Comparison of ENCODE assay signal across 2 cellular contexts in the genomic region with DNA sequence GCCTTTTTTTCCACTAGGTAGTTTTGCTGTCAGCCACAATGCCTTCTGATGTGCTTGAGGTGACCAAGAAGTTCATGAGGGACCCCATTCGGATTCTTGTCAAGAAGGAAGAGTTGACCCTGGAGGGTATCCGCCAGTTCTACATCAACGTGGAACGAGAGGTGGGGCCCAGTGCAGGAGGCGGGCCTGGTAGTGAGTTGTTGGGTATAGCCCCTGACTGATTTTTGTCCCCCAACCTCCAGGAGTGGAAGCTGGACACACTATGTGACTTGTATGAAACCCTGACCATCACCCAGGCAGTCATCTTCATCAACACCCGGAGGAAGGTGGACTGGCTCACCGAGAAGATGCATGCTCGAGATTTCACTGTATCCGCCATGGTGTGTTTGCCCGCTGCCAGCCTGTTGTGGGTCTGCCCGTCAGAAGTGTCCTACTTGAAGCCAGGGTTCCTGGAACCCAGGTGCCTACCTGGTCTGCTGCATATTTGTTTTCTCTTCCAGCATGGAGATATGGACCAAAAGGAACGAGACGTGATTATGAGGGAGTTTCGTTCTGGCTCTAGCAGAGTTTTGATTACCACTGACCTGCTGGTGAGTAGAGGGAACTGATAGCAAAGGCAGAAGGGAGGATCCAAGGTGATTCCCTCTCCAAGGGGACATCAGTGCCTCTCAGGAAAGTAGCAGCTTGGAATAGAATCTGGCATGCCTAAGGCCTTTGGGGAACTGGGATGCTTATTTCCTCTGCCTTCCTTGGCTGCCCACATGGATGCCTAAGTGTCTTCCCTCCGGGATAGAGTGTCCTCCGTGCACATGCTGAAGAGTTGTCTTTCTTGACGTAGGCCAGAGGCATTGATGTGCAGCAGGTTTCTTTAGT.
TF ChIP-seq lines count a peak whose summit lies in the region.

No MANE protein-coding gene starts in this region.

TF ChIP-seq in SK-N-SH, 30 proteins besides CTCF, POLR2A, EP300 and RAD21:
- TF ChIP-seq FOXM1 (IDR thresholded peaks at IDR 0.05; ENCODE audit: low read depth): no peak
- TF ChIP-seq, protein P1, sequence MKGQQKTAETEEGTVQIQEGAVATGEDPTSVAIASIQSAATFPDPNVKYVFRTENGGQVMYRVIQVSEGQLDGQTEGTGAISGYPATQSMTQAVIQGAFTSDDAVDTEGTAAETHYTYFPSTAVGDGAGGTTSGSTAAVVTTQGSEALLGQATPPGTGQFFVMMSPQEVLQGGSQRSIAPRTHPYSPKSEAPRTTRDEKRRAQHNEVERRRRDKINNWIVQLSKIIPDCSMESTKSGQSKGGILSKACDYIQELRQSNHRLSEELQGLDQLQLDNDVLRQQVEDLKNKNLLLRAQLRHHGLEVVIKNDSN (IDR thresholded peaks at IDR 0.05; ENCODE audit: borderline replicate concordance, low read depth): no peak
- TF ChIP-seq, protein P2, sequence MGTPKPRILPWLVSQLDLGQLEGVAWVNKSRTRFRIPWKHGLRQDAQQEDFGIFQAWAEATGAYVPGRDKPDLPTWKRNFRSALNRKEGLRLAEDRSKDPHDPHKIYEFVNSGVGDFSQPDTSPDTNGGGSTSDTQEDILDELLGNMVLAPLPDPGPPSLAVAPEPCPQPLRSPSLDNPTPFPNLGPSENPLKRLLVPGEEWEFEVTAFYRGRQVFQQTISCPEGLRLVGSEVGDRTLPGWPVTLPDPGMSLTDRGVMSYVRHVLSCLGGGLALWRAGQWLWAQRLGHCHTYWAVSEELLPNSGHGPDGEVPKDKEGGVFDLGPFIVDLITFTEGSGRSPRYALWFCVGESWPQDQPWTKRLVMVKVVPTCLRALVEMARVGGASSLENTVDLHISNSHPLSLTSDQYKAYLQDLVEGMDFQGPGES (IDR thresholded peaks at IDR 0.05; ENCODE audit: low read depth, low read length): no peak
- TF ChIP-seq RFX5 (IDR thresholded peaks at IDR 0.05; ENCODE audit: low read length): no peak
- TF ChIP-seq GABPA (IDR thresholded peaks at IDR 0.05; ENCODE audit: low read depth): no peak
- TF ChIP-seq SIN3A (IDR thresholded peaks at IDR 0.05; ENCODE audit: borderline replicate concordance, low read depth, low read length): no peak
- TF ChIP-seq TAF1 (IDR thresholded peaks at IDR 0.05; ENCODE audit: borderline replicate concordance, low read depth, low read length): no peak
- no peak for TF ChIP-seq MEF2A (IDR thresholded peaks at IDR 0.05; ENCODE audit: borderline replicate concordance, low read depth)
- no peak for TF ChIP-seq ELF1 (IDR thresholded peaks at IDR 0.05)
- TF ChIP-seq, protein P3, sequence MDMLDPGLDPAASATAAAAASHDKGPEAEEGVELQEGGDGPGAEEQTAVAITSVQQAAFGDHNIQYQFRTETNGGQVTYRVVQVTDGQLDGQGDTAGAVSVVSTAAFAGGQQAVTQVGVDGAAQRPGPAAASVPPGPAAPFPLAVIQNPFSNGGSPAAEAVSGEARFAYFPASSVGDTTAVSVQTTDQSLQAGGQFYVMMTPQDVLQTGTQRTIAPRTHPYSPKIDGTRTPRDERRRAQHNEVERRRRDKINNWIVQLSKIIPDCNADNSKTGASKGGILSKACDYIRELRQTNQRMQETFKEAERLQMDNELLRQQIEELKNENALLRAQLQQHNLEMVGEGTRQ (IDR thresholded peaks at IDR 0.05; ENCODE audit: borderline replicate concordance, low read depth, low read length): no peak
- no peak for TF ChIP-seq YY1 (IDR thresholded peaks at IDR 0.05; ENCODE audit: low read depth)
- no peak for TF ChIP-seq TEAD4 (IDR thresholded peaks at IDR 0.05; ENCODE audit: borderline replicate concordance, insufficient read depth)

TF ChIP-seq in SK-N-SH treated with all-trans-retinoic acid at 6 μM for 48 hours, 23 proteins besides CTCF, POLR2A, EP300 and RAD21:
- TF ChIP-seq, protein P4, sequence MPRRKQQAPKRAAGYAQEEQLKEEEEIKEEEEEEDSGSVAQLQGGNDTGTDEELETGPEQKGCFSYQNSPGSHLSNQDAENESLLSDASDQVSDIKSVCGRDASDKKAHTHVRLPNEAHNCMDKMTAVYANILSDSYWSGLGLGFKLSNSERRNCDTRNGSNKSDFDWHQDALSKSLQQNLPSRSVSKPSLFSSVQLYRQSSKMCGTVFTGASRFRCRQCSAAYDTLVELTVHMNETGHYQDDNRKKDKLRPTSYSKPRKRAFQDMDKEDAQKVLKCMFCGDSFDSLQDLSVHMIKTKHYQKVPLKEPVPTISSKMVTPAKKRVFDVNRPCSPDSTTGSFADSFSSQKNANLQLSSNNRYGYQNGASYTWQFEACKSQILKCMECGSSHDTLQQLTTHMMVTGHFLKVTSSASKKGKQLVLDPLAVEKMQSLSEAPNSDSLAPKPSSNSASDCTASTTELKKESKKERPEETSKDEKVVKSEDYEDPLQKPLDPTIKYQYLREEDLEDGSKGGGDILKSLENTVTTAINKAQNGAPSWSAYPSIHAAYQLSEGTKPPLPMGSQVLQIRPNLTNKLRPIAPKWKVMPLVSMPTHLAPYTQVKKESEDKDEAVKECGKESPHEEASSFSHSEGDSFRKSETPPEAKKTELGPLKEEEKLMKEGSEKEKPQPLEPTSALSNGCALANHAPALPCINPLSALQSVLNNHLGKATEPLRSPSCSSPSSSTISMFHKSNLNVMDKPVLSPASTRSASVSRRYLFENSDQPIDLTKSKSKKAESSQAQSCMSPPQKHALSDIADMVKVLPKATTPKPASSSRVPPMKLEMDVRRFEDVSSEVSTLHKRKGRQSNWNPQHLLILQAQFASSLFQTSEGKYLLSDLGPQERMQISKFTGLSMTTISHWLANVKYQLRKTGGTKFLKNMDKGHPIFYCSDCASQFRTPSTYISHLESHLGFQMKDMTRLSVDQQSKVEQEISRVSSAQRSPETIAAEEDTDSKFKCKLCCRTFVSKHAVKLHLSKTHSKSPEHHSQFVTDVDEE (CRISPR knock-in tag; IDR thresholded peaks at IDR 0.05): no peak
- TF ChIP-seq BACH2 (CRISPR knock-in tag; IDR thresholded peaks at IDR 0.05; ENCODE audit: borderline replicate concordance) (no peak), ESRRG (CRISPR knock-in tag; IDR thresholded peaks at IDR 0.05) (no peak), OSR1 (CRISPR knock-in tag; IDR thresholded peaks at IDR 0.05) (no peak), ZNF565 (CRISPR knock-in tag; conservative IDR thresholded peaks at IDR 0.05; ENCODE audit: low read depth) (no peak)
- TF ChIP-seq, protein P5, sequence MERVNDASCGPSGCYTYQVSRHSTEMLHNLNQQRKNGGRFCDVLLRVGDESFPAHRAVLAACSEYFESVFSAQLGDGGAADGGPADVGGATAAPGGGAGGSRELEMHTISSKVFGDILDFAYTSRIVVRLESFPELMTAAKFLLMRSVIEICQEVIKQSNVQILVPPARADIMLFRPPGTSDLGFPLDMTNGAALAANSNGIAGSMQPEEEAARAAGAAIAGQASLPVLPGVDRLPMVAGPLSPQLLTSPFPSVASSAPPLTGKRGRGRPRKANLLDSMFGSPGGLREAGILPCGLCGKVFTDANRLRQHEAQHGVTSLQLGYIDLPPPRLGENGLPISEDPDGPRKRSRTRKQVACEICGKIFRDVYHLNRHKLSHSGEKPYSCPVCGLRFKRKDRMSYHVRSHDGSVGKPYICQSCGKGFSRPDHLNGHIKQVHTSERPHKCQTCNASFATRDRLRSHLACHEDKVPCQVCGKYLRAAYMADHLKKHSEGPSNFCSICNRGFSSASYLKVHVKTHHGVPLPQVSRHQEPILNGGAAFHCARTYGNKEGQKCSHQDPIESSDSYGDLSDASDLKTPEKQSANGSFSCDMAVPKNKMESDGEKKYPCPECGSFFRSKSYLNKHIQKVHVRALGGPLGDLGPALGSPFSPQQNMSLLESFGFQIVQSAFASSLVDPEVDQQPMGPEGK (CRISPR knock-in tag; IDR thresholded peaks at IDR 0.05; ENCODE audit: borderline replicate concordance): no peak
TF ChIP-seq in SK-N-SH treated with all-trans-retinoic acid at 6 μM for 48 hours: peak in this region for 0.
